In the genomic region with DNA sequence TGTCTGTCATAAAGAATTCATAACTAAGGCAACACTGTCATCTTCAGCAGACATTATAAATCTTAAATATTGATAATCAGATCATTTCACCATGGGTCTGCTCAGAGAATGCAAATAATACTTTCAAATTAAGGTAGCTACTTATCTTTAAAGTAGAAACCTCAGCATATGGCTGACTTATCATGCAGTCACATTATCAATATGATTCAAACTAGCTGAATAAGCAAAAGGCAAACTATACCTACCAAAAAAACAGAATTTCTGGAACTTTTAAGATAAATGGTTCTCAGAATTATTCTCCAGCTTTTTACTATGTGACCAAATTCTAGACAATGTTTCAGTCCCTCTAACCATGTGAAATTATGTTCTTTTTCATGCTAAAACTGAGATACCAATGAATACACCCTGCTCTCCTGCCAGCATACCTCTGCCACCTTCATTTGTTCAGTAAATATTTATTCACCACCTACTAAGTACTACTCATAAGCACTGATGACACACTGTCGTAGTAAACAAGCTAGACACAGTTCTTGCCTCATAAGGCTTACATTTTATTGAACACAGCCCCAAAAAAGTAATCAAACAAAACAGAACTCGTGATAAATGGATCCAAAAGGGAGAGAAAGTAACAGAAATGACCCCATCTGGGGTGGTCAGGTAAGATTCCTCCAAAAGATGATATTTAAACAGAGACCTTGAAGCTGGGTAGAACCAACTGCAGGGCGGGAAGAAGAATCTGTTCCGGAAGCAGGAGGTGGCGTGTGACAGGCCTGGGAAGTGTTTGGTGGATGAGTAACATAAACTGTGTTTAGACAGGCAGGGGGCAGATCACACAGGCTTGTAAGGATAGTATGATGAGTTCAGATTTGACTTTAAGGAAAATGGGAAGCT, we compare ENCODE assay signal across 9 cellular contexts. TPM values are rescaled to one million over a fixed set of nuclear protein-coding genes. Genes with fewer than 3 reads are reported as not detected.
A peak's percentile ranks its signal among the peaks of the same experiment; 100 is the strongest.
DNase-seq lines count a peak whose midpoint lies in the region; FAIRE-seq and TF ChIP-seq lines count a peak whose summit lies in the region.
"Had no signal": no experiment of that assay in that cellular context is flagged by ENCODE, and none has a peak within 500 bp of the region (broad histone marks: within the 10 kb centered on the region; RNA-seq: fewer than 3 reads in every experiment).

No MANE protein-coding gene starts in this region.

- TF ChIP-seq RAD21 in H1 (IDR thresholded peaks at IDR 0.05 in 1 of 2, conservative IDR thresholded peaks at IDR 0.05 in 1 of 2; ENCODE audit: low read depth in 2 of 2, low read length in 2 of 2) = no peak

- no peak overlapping the region for H3K18ac ChIP-seq in H1 (ENCODE audit: extremely low read depth, low read length)

- no peaks in the 10 kb centered on the region for H3K36me3 ChIP-seq in H1 (ENCODE audit: control insufficient read depth in 2 of 4, insufficient read depth in 4 of 4, low read length in 3 of 4)
- H3K36me3 ChIP-seq in kidney epithelial cell (ENCODE audit: control insufficient read depth, insufficient read depth, low read length) = no peaks in the 10 kb centered on the region

- H3K14ac ChIP-seq in H1 (ENCODE audit: insufficient read length) = no peak overlapping the region

- H4K91ac ChIP-seq in H1 (replicated peaks; ENCODE audit: insufficient read length, low read length) = no peak overlapping the region

- CTCF ChIA-PET in AG04450 (lab: Charles Lee) = interaction anchor here (0.6 to 1.3 kb wide), 6 partner anchors 10 to 249 kb away, joined by 3 to 6 read pairs (median 4); no protein-coding TSS in a partner anchor
- CTCF ChIA-PET in H1 (lab: Charles Lee; ENCODE audit: partially characterized antibody) = interaction anchor here (0.8 to 1.1 kb wide), 4 partner anchors 101 to 249 kb away, joined by 3 to 5 read pairs (median 4); no protein-coding TSS in a partner anchor

- H2BK120ac ChIP-seq in H1 (replicated peaks; ENCODE audit: low read depth, low read length) = no peak overlapping the region

- H2BK5ac ChIP-seq in H1 (ENCODE audit: low read depth, low read length) = no peak overlapping the region

- no peak overlapping the region for H3K4me2 ChIP-seq in H1 (ENCODE audit: insufficient read depth in 1 of 2, low read depth in 2 of 2, low read length in 2 of 2)

- H2AFZ ChIP-seq in H1 (ENCODE audit: low read length) = no peak overlapping the region

- H3K4me1 ChIP-seq in H1 (replicated peaks in 1 of 4; ENCODE audit: control insufficient read depth in 3 of 4, insufficient read depth in 4 of 4, low read length in 3 of 4) = no peaks in the 10 kb centered on the region; a peak in 1 of 7 replicates

- DNase-seq in AG04450 (ENCODE audit: low read depth, low spot score) (peak; percentile 62), NCI-H69 (lab: John Stamatoyannopoulos, UW) (peak; percentile 51), H1 (ENCODE audit: low read depth in 1 of 2, low spot score in 2 of 2) (no peak), kidney epithelial cell (ENCODE audit: low read depth) (no peak), activated gamma-delta T cell (lab: John Stamatoyannopoulos, UW) (no peak), T1000 (lab: John Stamatoyannopoulos, UW) (no peak), T-helper 9 cell (no peak)
- no peak for DNase-seq in stimulated activated naive CD4-positive, alpha-beta T cell (lab: John Stamatoyannopoulos, UW)

- H2BK15ac ChIP-seq in H1 (ENCODE audit: low read length) = no peak overlapping the region

- no peaks in the 10 kb centered on the region for H3K23me2 ChIP-seq in H1 (ENCODE audit: low read depth, low read length)

- no peak for TF ChIP-seq EP300 in H1 (IDR thresholded peaks at IDR 0.05; ENCODE audit: borderline replicate concordance in 1 of 2, low read depth in 2 of 2, low read length in 2 of 2)

- FAIRE-seq in H1 (lab: Jason Lieb, UNC) = no peak
- FAIRE-seq: endometrium had no signal

- H3K27me3 ChIP-seq in AG04450 (ENCODE audit: control insufficient read depth, insufficient read depth, low read length) (no peaks in the 10 kb centered on the region), H1 (replicated peaks in 1 of 4; ENCODE audit: control insufficient read depth in 3 of 4, extremely low read depth in 1 of 4, insufficient read depth in 3 of 4, low read length in 3 of 4) (no peaks in the 10 kb centered on the region), kidney epithelial cell (ENCODE audit: control insufficient read depth, insufficient read depth, low read length) (no peaks in the 10 kb centered on the region)

- H3K56ac ChIP-seq in H1 (replicated peaks; ENCODE audit: insufficient read length, low read depth, low read length) = no peak overlapping the region

- no peak overlapping the region for H4K5ac ChIP-seq in H1 (ENCODE audit: insufficient read length, low read depth, low read length)

- no peaks in the 10 kb centered on the region for H4K20me1 ChIP-seq in H1 (replicated peaks in 1 of 2; ENCODE audit: control insufficient read depth in 1 of 2, insufficient read depth in 2 of 2, low read length in 2 of 2)

- H3K9me3 ChIP-seq in AG04450 (ENCODE audit: control insufficient read depth, insufficient read depth, low read length) (no peaks in the 10 kb centered on the region), H1 (ENCODE audit: insufficient read depth in 2 of 2, low read depth in 1 of 2, low read length in 1 of 2) (no peaks in the 10 kb centered on the region)

- WGBS in H1 (ENCODE audit: extremely low coverage in 1 of 2, insufficient coverage in 1 of 2, insufficient read length in 1 of 2, insufficient replicate concordance in 2 of 2, low coverage in 1 of 2, low lambda C conversion rate in 2 of 2, missing lambda C conversion rate in 1 of 2), 2 experiments = 69% methylated on average over 5 of the region's 5 CpGs; no CpG with 5 or more reads in 1 of the 2 experiments

- no peak overlapping the region for H2BK20ac ChIP-seq in H1 (ENCODE audit: low read length)

- H2AK5ac ChIP-seq in H1 (ENCODE audit: low read depth, low read length) = 0 out of 2 replicates have a peak overlapping the region, but pooled peaks have one; percentile 72

- H2BK12ac ChIP-seq in H1 (ENCODE audit: low read depth, low read length) = no peak overlapping the region

- POLR2A ChIA-PET in AG04450 (lab: Yijun Ruan, JAX) (interaction anchor here (0.8 to 1.5 kb wide), 3 partner anchors 10 to 263 kb away, joined by 3 to 6 read pairs (median 4); partner anchors contain the start of genes AFG3L2 and PRELID3A), H1 (lab: Charles Lee; ENCODE audit: partially characterized antibody) (no interaction called here)

- TF ChIP-seq POLR2A in H1 (IDR thresholded peaks at IDR 0.05; ENCODE audit: control extremely low read depth in 1 of 2, low read depth in 2 of 2, low read length in 2 of 2) = no peak

- no peak overlapping the region for H3K9ac ChIP-seq in H1 (replicated peaks in 1 of 4; ENCODE audit: extremely low read depth in 1 of 4, low read depth in 3 of 4, low read length in 3 of 4)

- H3K27ac ChIP-seq in AG04450 (ENCODE audit: low read depth, low read length) (peak overlapping the region; percentile 22), H1 (ENCODE audit: low read depth, low read length) (no peak overlapping the region)

- TF ChIP-seq CTCF in AG04450 (IDR thresholded peaks at IDR 0.05; ENCODE audit: low read depth, low read length) = 0 out of 2 replicates have a peak, but pooled peaks have one; percentile 16
- TF ChIP-seq CTCF in H1 (IDR thresholded peaks at IDR 0.05; ENCODE audit: control extremely low read depth in 1 of 3, insufficient read depth in 1 of 3, low read depth in 1 of 3, low read length in 3 of 3) = no peak
- TF ChIP-seq CTCF in kidney epithelial cell (IDR thresholded peaks at IDR 0.05; ENCODE audit: insufficient read depth, low read length, poor library complexity, severe bottlenecking) = peak; percentile 3

- no peak overlapping the region for H4K8ac ChIP-seq in H1 (ENCODE audit: extremely low read depth, insufficient read depth, low read length)

- no peak overlapping the region for H3K23ac ChIP-seq in H1 (ENCODE audit: insufficient read length)

- H3K79me1 ChIP-seq in H1 (ENCODE audit: low read depth, low read length) = no peaks in the 10 kb centered on the region

- peaks cover 0 to 4% of the 10 kb centered on the region in 2 experiments; a peak in 2 of 4 replicates for H3K79me2 ChIP-seq in H1 (ENCODE audit: control insufficient read depth in 1 of 2, insufficient read depth in 2 of 2, low read length in 2 of 2)

- no peak overlapping the region for H3K4ac ChIP-seq in H1 (replicated peaks; ENCODE audit: insufficient read length, low read depth, low read length)

- H3K4me3 ChIP-seq in AG04450 (ENCODE audit: low read depth, low read length) (no peak overlapping the region; the same call in 1 of the 2 replicates), H1 (ENCODE audit: extremely low read depth in 1 of 4, insufficient read depth in 2 of 4, low read depth in 3 of 4, low read length in 4 of 4) (no peak overlapping the region), kidney epithelial cell (ENCODE audit: low read depth, low read length) (no peak overlapping the region)

TF ChIP-seq in H1, 55 proteins besides CTCF, POLR2A, EP300 and RAD21 (continues in another document):
- TF ChIP-seq SIX5 (IDR thresholded peaks at IDR 0.05; ENCODE audit: low read depth, low read length) (no peak), ASH2L (IDR thresholded peaks at IDR 0.05; ENCODE audit: low read length) (no peak), CBX5 (IDR thresholded peaks at IDR 0.05; ENCODE audit: low read depth, low read length) (no peak), GTF2F1 (IDR thresholded peaks at IDR 0.05; ENCODE audit: borderline replicate concordance, low read depth, low read length) (no peak), TBP (IDR thresholded peaks at IDR 0.05; ENCODE audit: low read depth, low read length) (no peak), EZH2 (IDR thresholded peaks at IDR 0.05; ENCODE audit: low read depth, low read length, severe bottlenecking) (no peak), SIN3A (conservative IDR thresholded peaks at IDR 0.05 in 1 of 2, IDR thresholded peaks at IDR 0.05 in 1 of 2; ENCODE audit: low read depth in 1 of 2, low read length in 2 of 2) (no peak), KDM5A (IDR thresholded peaks at IDR 0.05; ENCODE audit: low read length) (no peak), YY1 (IDR thresholded peaks at IDR 0.05; ENCODE audit: low read depth, low read length) (no peak), CREB1 (IDR thresholded peaks at IDR 0.05) (no peak), KDM1A (IDR thresholded peaks at IDR 0.05; ENCODE audit: borderline replicate concordance, low read length) (no peak)

RNA-seq across cellular contexts. Expression of gene SPIRE1, which starts 17.7 kb away (rescaled TPM):
- polyA plus RNA-seq in AG04450 (2011; rRNA removed) (16.3 and 22.2 TPM in 2 replicates), H1 (2011; rRNA removed) (3.7 and 6.0 TPM in 2 replicates)
- 23.8 and 25.5 TPM in 2 replicates for polyA minus RNA-seq in AG04450 (2011; rRNA and poly(A)+ RNA removed)
- total RNA-seq in H1 (2021; fragmentation: NEBNext Ultra II Directional; extraction: Animal tissue kit (Norgen Biotek cat#: 25700)) = 19.0 and 21.5 TPM in 2 replicates
- 7.2 TPM for polyA plus RNA-seq in H1 (2011; cell fraction: cytosol; rRNA removed)
- 7.5 TPM for polyA plus RNA-seq in H1 (2011; cell fraction: nucleus; rRNA removed)
- polyA plus RNA-seq in H1 (2012, experiment 1 of 2) = 9.3 to 17.6 TPM (median 11.7 TPM) in 4 replicates
- 0.94 TPM for polyA plus RNA-seq in H1 (2012, experiment 2 of 2)
- 12.4 TPM for polyA plus RNA-seq in H1 (2013, experiment 1 of 2)
- 12.5 TPM for polyA plus RNA-seq in H1 (2013, experiment 2 of 2)
- polyA minus RNA-seq in H1 (2011; rRNA and poly(A)+ RNA removed) = 15.4 and 17.5 TPM in 2 replicates
- polyA minus RNA-seq in H1 (2011; cell fraction: cytosol; rRNA and poly(A)+ RNA removed) = 10.7 TPM
- polyA minus RNA-seq in H1 (2011; cell fraction: nucleus; rRNA and poly(A)+ RNA removed) = 8.1 TPM
- total RNA-seq in kidney epithelial cell = 49.2 and 52.4 TPM in 2 replicates

Comparison
In these comparisons a context has a peak if more than half of its experiments do, and no peak if none do; other contexts are left out.
1. DNase-seq: peak in AG04450 (single experiment) and NCI-H69 (single experiment); none in H1 (0 of 2), kidney epithelial cell (single experiment), activated gamma-delta T cell (single experiment), T1000 (single experiment), stimulated activated naive CD4-positive, alpha-beta T cell (0 of 6) and T-helper 9 cell (single experiment).
2. CTCF ChIP-seq: peak in AG04450 (single experiment) and kidney epithelial cell (single experiment); none in H1 (0 of 3).